8 cellular contexts compared by ENCODE assay signal in the genomic region with DNA sequence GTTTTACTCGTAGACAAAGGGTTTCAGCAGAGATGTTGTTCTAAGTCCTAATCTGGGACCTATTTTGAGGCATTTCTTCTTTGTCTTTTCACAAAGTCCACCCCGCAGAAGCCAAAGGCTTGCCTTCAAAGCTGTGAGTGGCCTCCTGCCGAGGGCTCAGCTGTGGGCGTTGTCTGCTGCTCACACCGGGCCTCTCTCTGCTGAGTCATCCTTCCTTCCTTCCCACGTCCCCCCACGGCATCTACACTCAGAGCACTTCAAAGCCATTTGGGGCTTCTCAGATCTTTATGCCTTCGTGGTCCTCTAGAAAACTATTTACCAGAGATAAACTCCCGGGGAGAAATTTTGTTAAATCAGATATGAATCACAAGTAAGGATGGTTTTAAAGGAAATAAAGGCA.
DNase-seq lines count a peak whose midpoint lies in the region; ATAC-seq and FAIRE-seq lines count a peak whose summit lies in the region.

No MANE protein-coding gene starts in this region.

- peak; percentile 73 for FAIRE-seq in GM18507 (lab: Jason Lieb, UNC)

- ATAC-seq in HG02884 (IDR thresholded peaks at IDR 0.05; ENCODE audit: unreplicated experiment) (peak; percentile 56), GM19452 (IDR thresholded peaks at IDR 0.05; ENCODE audit: unreplicated experiment) (no peak), HG02938 (IDR thresholded peaks at IDR 0.05; ENCODE audit: unreplicated experiment) (no peak)

- peak overlapping the region; percentile 65 for H3K4me3 Mint-ChIP-seq in activated T-helper 1 cell treated with anti-CD3 and anti-CD28 coated beads, Interleukin-12 subunit alpha, Interleukin-12 subunit beta, Interleukin-2, Interleukin-4 antibody, amounts not matched to agents 30 ng/mL and 10 ng/mL and 1 ng/mL, durations not matched to agents 14 hours and 24 hours and 36 hours

- H3K36me3 Mint-ChIP-seq in activated T-helper 1 cell treated with anti-CD3 and anti-CD28 coated beads, Interleukin-12 subunit alpha, Interleukin-12 subunit beta, Interleukin-2, Interleukin-4 antibody, amounts not matched to agents 30 ng/mL and 10 ng/mL and 1 ng/mL, durations not matched to agents 14 hours and 24 hours and 36 hours (ENCODE audit: low read depth) = no peaks in the 10 kb centered on the region

- H3K4me1 Mint-ChIP-seq in activated T-helper 1 cell treated with anti-CD3 and anti-CD28 coated beads, Interleukin-12 subunit alpha, Interleukin-12 subunit beta, Interleukin-2, Interleukin-4 antibody, amounts not matched to agents 30 ng/mL and 10 ng/mL and 1 ng/mL, durations not matched to agents 14 hours and 24 hours and 36 hours (ENCODE audit: low read depth) = peaks cover 38% of the 10 kb centered on the region

- H3K27me3 Mint-ChIP-seq in activated T-helper 1 cell treated with anti-CD3 and anti-CD28 coated beads, Interleukin-12 subunit alpha, Interleukin-12 subunit beta, Interleukin-2, Interleukin-4 antibody, amounts not matched to agents 30 ng/mL and 10 ng/mL and 1 ng/mL, durations not matched to agents 14 hours and 24 hours and 36 hours (ENCODE audit: insufficient read depth) = no peaks in the 10 kb centered on the region

- peak; percentile 14 for DNase-seq in GM18507 (ENCODE audit: extremely low spot score, insufficient read length, low read depth)
- peak; percentile 56 for DNase-seq in RKO (ENCODE audit: low spot score)
- DNase-seq in activated T-helper 1 cell treated with anti-CD3 and anti-CD28 coated beads, Interleukin-12 subunit alpha, Interleukin-12 subunit beta, Interleukin-2, Interleukin-4 antibody, amounts not matched to agents 30 ng/mL and 10 ng/mL and 1 ng/mL, durations not matched to agents 14 hours and 24 hours and 36 hours (ENCODE audit: low spot score) = peak; percentile 63
- peak; percentile 71 for DNase-seq in iPS-NIHi7 (ENCODE audit: extremely low spot score)
- DNase-seq in stimulated activated CD8-positive, alpha-beta memory T cell treated with anti-CD3 and anti-CD28 coated beads, Interleukin-2, amount 100 ng/mL, for 48 hours (ENCODE audit: low read depth in 2 of 2) = peak; percentile 51 to 56

- H3K9me3 Mint-ChIP-seq in activated T-helper 1 cell treated with anti-CD3 and anti-CD28 coated beads, Interleukin-12 subunit alpha, Interleukin-12 subunit beta, Interleukin-2, Interleukin-4 antibody, amounts not matched to agents 30 ng/mL and 10 ng/mL and 1 ng/mL, durations not matched to agents 14 hours and 24 hours and 36 hours = no peaks in the 10 kb centered on the region

- peak overlapping the region; percentile 81 for H3K27ac Mint-ChIP-seq in activated T-helper 1 cell treated with anti-CD3 and anti-CD28 coated beads, Interleukin-12 subunit alpha, Interleukin-12 subunit beta, Interleukin-2, Interleukin-4 antibody, amounts not matched to agents 30 ng/mL and 10 ng/mL and 1 ng/mL, durations not matched to agents 14 hours and 24 hours and 36 hours

- intact Hi-C loops in activated T-helper 1 cell treated with anti-CD3 and anti-CD28 coated beads, Interleukin-12 subunit alpha, Interleukin-12 subunit beta, Interleukin-2, Interleukin-4 antibody, amounts not matched to agents 30 ng/mL and 10 ng/mL and 1 ng/mL, durations not matched to agents 14 hours and 24 hours and 36 hours (cut with micrococcal nuclease) = loop anchor here (2.0 to 10.0 kb wide), 3 partner anchors 103 to 1492 kb away; partner anchors contain the start of genes APAF1, IKBIP and NEDD1

Comparison
In these comparisons a context has a peak if more than half of its experiments do, and no peak if none do; other contexts are left out.
1. DNase-seq: peak in every context shown above with its lines; median percentile 71 in iPS-NIHi7; 63 in activated T-helper 1 cell treated with anti-CD3 and anti-CD28 coated beads, Interleukin-12 subunit alpha, Interleukin-12 subunit beta, Interleukin-2, Interleukin-4 antibody, amounts not matched to agents 30 ng/mL and 10 ng/mL and 1 ng/mL, durations not matched to agents 14 hours and 24 hours and 36 hours; 56 in RKO; 54 in stimulated activated CD8-positive, alpha-beta memory T cell treated with anti-CD3 and anti-CD28 coated beads, Interleukin-2, amount 100 ng/mL, for 48 hours; 14 in GM18507.